In genomic region chr1:197903196-197903514, GRCh38 we compare ENCODE assay signal across 8 cellular contexts. TPM values are rescaled to one million over a fixed set of nuclear protein-coding genes. Genes with fewer than 3 reads are reported as not detected.
A peak's percentile ranks its signal among the peaks of the same experiment; 100 is the strongest.
DNase-seq lines count a peak whose midpoint lies in the region; ATAC-seq and TF ChIP-seq lines count a peak whose summit lies in the region.

No MANE protein-coding gene starts in this region.

- no peaks in the 10 kb centered on the region for H3K36me3 Mint-ChIP-seq in natural killer cell treated with Interleukin-12 subunit alpha and Interleukin-12 subunit beta and Interleukin-15 and Interleukin-18, amount 100 ng/mL, for 72 hours

- ATAC-seq in natural killer cell treated with Interleukin-12 subunit alpha and Interleukin-12 subunit beta and Interleukin-15 and Interleukin-18, amount 100 ng/mL, for 72 hours: no peak

- peak overlapping the region; percentile 82 for H2AFZ ChIP-seq in Loucy (ENCODE audit: low read length)

- no peaks in the 10 kb centered on the region for H3K27me3 ChIP-seq in BJ (ENCODE audit: control insufficient read depth, insufficient read depth, low read length)
- no peaks in the 10 kb centered on the region for H3K27me3 ChIP-seq in Loucy (ENCODE audit: insufficient read depth, low read length, poor library complexity, severe bottlenecking)
- peaks cover 36% of the 10 kb centered on the region for H3K27me3 ChIP-seq in effector memory CD4-positive, alpha-beta T cell (replicated peaks; ENCODE audit: control insufficient read depth, insufficient read depth, low read length, poor library complexity, severe bottlenecking)

- H3F3A ChIP-seq in Loucy (ENCODE audit: low read depth): no peaks in the 10 kb centered on the region; the same call in 1 of the 2 replicates

- peak overlapping the region; percentile 57 to 71 for H3K27ac Mint-ChIP-seq in natural killer cell treated with Interleukin-12 subunit alpha and Interleukin-12 subunit beta and Interleukin-15 and Interleukin-18, amount 100 ng/mL, for 72 hours

- H3K9me3 Mint-ChIP-seq in natural killer cell treated with Interleukin-12 subunit alpha and Interleukin-12 subunit beta and Interleukin-15 and Interleukin-18, amount 100 ng/mL, for 72 hours: no peaks in the 10 kb centered on the region

- peaks cover 20% of the 10 kb centered on the region for H3K4me1 ChIP-seq in Loucy (ENCODE audit: insufficient read depth, low read length, poor library complexity, severe bottlenecking)
- peaks cover 4% of the 10 kb centered on the region for H3K4me1 ChIP-seq in effector memory CD4-positive, alpha-beta T cell (ENCODE audit: control insufficient read depth, insufficient read depth, low read length, poor library complexity, severe bottlenecking)

- H3K4me2 ChIP-seq in Loucy (ENCODE audit: low read depth, low read length, poor library complexity, severe bottlenecking): peak overlapping the region; percentile 90

- no peaks in the 10 kb centered on the region for H3K9me2 ChIP-seq in Loucy (replicated peaks; ENCODE audit: low read depth, low read length)

- DNase-seq in BJ (ENCODE audit: low read depth) (no peak), midbrain (lab: John Stamatoyannopoulos, UW) (no peak), cortex of kidney (lab: John Stamatoyannopoulos, UW) (no peak), SHP77 (lab: John Stamatoyannopoulos, UW) (no peak), inferior parietal cortex (ENCODE audit: extremely low spot score) (no peak)
- DNase-seq in effector memory CD4-positive, alpha-beta T cell: no peak
- DNase-seq in natural killer cell treated with Interleukin-12 subunit alpha and Interleukin-12 subunit beta and Interleukin-15 and Interleukin-18, amount 100 ng/mL, for 72 hours (ENCODE audit: low spot score): no peak

- H3K9ac ChIP-seq in Loucy (ENCODE audit: low read depth, low read length, poor library complexity, severe bottlenecking): peak overlapping the region; percentile 88

- H3K4me1 Mint-ChIP-seq in natural killer cell treated with Interleukin-12 subunit alpha and Interleukin-12 subunit beta and Interleukin-15 and Interleukin-18, amount 100 ng/mL, for 72 hours (ENCODE audit: low read depth in 2 of 2): peaks cover 9 to 19% of the 10 kb centered on the region in 2 donors

- H3K9me3 ChIP-seq in Loucy (ENCODE audit: insufficient read depth, low read depth, low read length): no peaks in the 10 kb centered on the region
- no peaks in the 10 kb centered on the region for H3K9me3 ChIP-seq in effector memory CD4-positive, alpha-beta T cell (ENCODE audit: control insufficient read depth, low read length)

- POLR2A ChIA-PET in BJ (lab: Charles Lee): interaction anchor here (0.5 to 0.7 kb wide), 3 partner anchors 12 to 301 kb away, joined by 3 read pairs; no protein-coding TSS in a partner anchor

- H3K4me3 Mint-ChIP-seq in natural killer cell treated with Interleukin-12 subunit alpha and Interleukin-12 subunit beta and Interleukin-15 and Interleukin-18, amount 100 ng/mL, for 72 hours: peak overlapping the region; percentile 91

- H3K79me2 ChIP-seq in Loucy (ENCODE audit: insufficient read depth, low read length): peaks cover 7% of the 10 kb centered on the region; the same call in 1 of the 2 replicates

- H3K4me3 ChIP-seq in BJ (ENCODE audit: low read depth, low read length) (peak overlapping the region; percentile 72), Loucy (ENCODE audit: low read length, poor library complexity, severe bottlenecking) (peak overlapping the region; percentile 98)
- H3K4me3 ChIP-seq in effector memory CD4-positive, alpha-beta T cell (ENCODE audit: insufficient read depth, low read depth, low read length, poor library complexity, severe bottlenecking): peak overlapping the region; percentile 69

- no peaks in the 10 kb centered on the region for H4K20me1 ChIP-seq in Loucy (ENCODE audit: insufficient read depth, low read length, poor library complexity, severe bottlenecking)

- H3K27me3 Mint-ChIP-seq in natural killer cell treated with Interleukin-12 subunit alpha and Interleukin-12 subunit beta and Interleukin-15 and Interleukin-18, amount 100 ng/mL, for 72 hours: peaks cover 29 to 43% of the 10 kb centered on the region in 2 donors

- H3K27ac ChIP-seq in effector memory CD4-positive, alpha-beta T cell (ENCODE audit: insufficient read depth, low read length, poor library complexity, severe bottlenecking): no peak overlapping the region

- H3K36me3 ChIP-seq in BJ (ENCODE audit: control insufficient read depth, insufficient read depth, low read length) (no peaks in the 10 kb centered on the region), Loucy (ENCODE audit: insufficient read depth, low read length) (no peaks in the 10 kb centered on the region)
- no peaks in the 10 kb centered on the region for H3K36me3 ChIP-seq in effector memory CD4-positive, alpha-beta T cell (ENCODE audit: control insufficient read depth, insufficient read depth, low read length)

- CTCF ChIA-PET in BJ (lab: Yijun Ruan, JAX): interaction anchor here (1.0 to 4.8 kb wide), 7 partner anchors 12 to 562 kb away, joined by 3 to 22 read pairs (median 3); partner anchors contain the start of gene LHX9

- TF ChIP-seq CTCF in BJ (IDR thresholded peaks at IDR 0.05; ENCODE audit: insufficient read depth, low read depth, low read length) (no peak), Loucy (conservative IDR thresholded peaks at IDR 0.05; ENCODE audit: low read length) (no peak)

RNA-seq across cellular contexts. Expression of gene C1orf53, which starts 0.7 kb away (rescaled TPM):
- polyA plus RNA-seq in BJ (2011; rRNA removed): 9.7 and 13.0 TPM in 2 replicates
- 0.71 TPM in 1 of 2 replicates, not detected in the other for polyA minus RNA-seq in BJ (2011; rRNA and poly(A)+ RNA removed)
- 1 to 10 TPM in 1 of 2 donors, not detected in 1; 1.8 TPM for total RNA-seq in natural killer cell treated with Interleukin-12 subunit alpha and Interleukin-12 subunit beta and Interleukin-15 and Interleukin-18, amount 100 ng/mL, for 72 hours

RNA-seq across cellular contexts. Expression of gene LHX9, which starts 14.0 kb away (rescaled TPM):
- 49.1 and 57.2 TPM in 2 replicates for polyA plus RNA-seq in BJ (2011; rRNA removed)
- polyA minus RNA-seq in BJ (2011; rRNA and poly(A)+ RNA removed): 55.7 and 91.8 TPM in 2 replicates
- under 1 TPM in 1 of 2 donors, not detected in 1; 0.20 TPM for total RNA-seq in natural killer cell treated with Interleukin-12 subunit alpha and Interleukin-12 subunit beta and Interleukin-15 and Interleukin-18, amount 100 ng/mL, for 72 hours
